Comparison of ENCODE assay signal across 21 cellular contexts in genomic region chr17:29221338-29221737, GRCh38. TPM values are rescaled to one million over a fixed set of nuclear protein-coding genes. Genes with fewer than 3 reads are reported as not detected.
"Had no signal": no experiment of that assay in that cellular context is flagged by ENCODE, and none has a peak within 500 bp of the region (broad histone marks: within the 10 kb centered on the region; RNA-seq: fewer than 3 reads in every experiment).

No MANE protein-coding gene starts in this region.

RNA-seq across cellular contexts. Expression of gene CRYBA1, which starts 25.3 kb away (rescaled TPM):
- total RNA-seq: activated naive CD4-positive, alpha-beta T cell treated with anti-CD3 and anti-CD28 coated beads for 36 hours; activated naive CD4-positive, alpha-beta T cell treated with anti-CD3 and anti-CD28 coated beads, Interleukin-2, amount 50 U/mL, for 72 hours; activated naive CD8-positive, alpha-beta T cell treated with anti-CD3 and anti-CD28 coated beads for 36 hours; activated naive CD8-positive, alpha-beta T cell treated with anti-CD3 and anti-CD28 coated beads, Interleukin-2, amount 10 ng/mL, durations not matched to agents 7 days and 5 days; activated T-cell treated with anti-CD3 and anti-CD28 coated beads, Interleukin-2, amount 50 U/mL, for 4 hours; activated T-cell treated with anti-CD3 and anti-CD28 coated beads, Interleukin-2, amount 50 U/mL, for 72 hours; activated T-helper 1 cell treated with anti-CD3 and anti-CD28 coated beads, Interleukin-12 subunit alpha, Interleukin-12 subunit beta, Interleukin-2, Interleukin-4 antibody, amounts not matched to agents 30 ng/mL and 10 ng/mL and 1 ng/mL, durations not matched to agents 14 hours and 24 hours and 36 hours; activated T-helper 17 cell treated with anti-CD3 and anti-CD28 coated beads, Interleukin-2, amount 50 U/mL, for 72 hours; activated T-helper 2 cell treated with anti-CD3 and anti-CD28 coated beads, Interferon-gamma antibody, Interleukin-2, Interleukin-4, amounts not matched to agents 10 μg/mL and 5 μg/mL and 100 μg/mL, durations not matched to agents 14 hours and 24 hours and 36 hours; adrenal gland; aorta; ascending aorta; astrocyte; body of pancreas; breast epithelium; bronchial epithelial cell; cardiac muscle cell; cardiac septum; cerebellum; chondrocyte had no signal
- polyA plus RNA-seq: adipose tissue, adrenal gland, aorta, cardiac muscle cell had no signal
